15 cellular contexts compared by ENCODE assay signal in genomic region chrX:103565752-103566151, GRCh38. TPM values are rescaled to one million over a fixed set of nuclear protein-coding genes. Genes with fewer than 3 reads are reported as not detected.
DNase-seq lines count a peak whose midpoint lies in the region; ATAC-seq, FAIRE-seq and TF ChIP-seq lines count a peak whose summit lies in the region.
"Had no signal": no experiment of that assay in that cellular context is flagged by ENCODE, and none has a peak within 500 bp of the region (broad histone marks: within the 10 kb centered on the region; RNA-seq: fewer than 3 reads in every experiment).

No MANE protein-coding gene starts in this region.

- H3K4me3 Mint-ChIP-seq in T-helper 2 cell treated with Interferon-gamma antibody and Interleukin-4, amounts not matched to agents 5 μg/mL and 100 μg/mL, for 36 hours: no peak overlapping the region
- H3K4me3 Mint-ChIP-seq: naive thymus-derived CD4-positive, alpha-beta T cell had no signal

- no peaks in the 10 kb centered on the region for H3K9me3 Mint-ChIP-seq in T-helper 2 cell treated with Interferon-gamma antibody and Interleukin-4, amounts not matched to agents 5 μg/mL and 100 μg/mL, for 36 hours
- H3K9me3 Mint-ChIP-seq: naive thymus-derived CD4-positive, alpha-beta T cell had no signal

- peak; percentile 46 for ATAC-seq in HG03520 (IDR thresholded peaks at IDR 0.05; ENCODE audit: unreplicated experiment)
- ATAC-seq: K562; naive thymus-derived CD4-positive, alpha-beta T cell; sciatic nerve had no signal

- H3K27ac Mint-ChIP-seq in T-helper 2 cell treated with Interferon-gamma antibody and Interleukin-4, amounts not matched to agents 5 μg/mL and 100 μg/mL, for 36 hours: no peak overlapping the region
- H3K27ac Mint-ChIP-seq: naive thymus-derived CD4-positive, alpha-beta T cell had no signal

- TF ChIP-seq CTCF in bronchial epithelial cell (IDR thresholded peaks at IDR 0.05; ENCODE audit: insufficient read depth, low read length, severe bottlenecking): no peak

- H3K4me1 Mint-ChIP-seq in T-helper 2 cell treated with Interferon-gamma antibody and Interleukin-4, amounts not matched to agents 5 μg/mL and 100 μg/mL, for 36 hours (ENCODE audit: low read depth): no peaks in the 10 kb centered on the region
- H3K4me1 Mint-ChIP-seq: naive thymus-derived CD4-positive, alpha-beta T cell had no signal

- no peaks in the 10 kb centered on the region for H3K36me3 ChIP-seq in bronchial epithelial cell (ENCODE audit: control insufficient read depth, insufficient read depth, low read length)

- DNase-seq in NOMO-1 treated with DMSO at 0.1 percent for 48 hours (lab: John Stamatoyannopoulos, UW; ENCODE audit: unreplicated experiment): peak; percentile 10
- no peak for DNase-seq in NOMO-1 treated with dmso at 0.1 percent for 144 hours (lab: John Stamatoyannopoulos, UW; ENCODE audit: unreplicated experiment)
- DNase-seq in bronchial epithelial cell (ENCODE audit: low read depth): peak; percentile 49
- DNase-seq in renal cortical epithelial cell (ENCODE audit: low read depth): peak; percentile 33
- DNase-seq in DMS 273 (lab: John Stamatoyannopoulos, UW; ENCODE audit: unreplicated experiment): no peak
- DNase-seq in NCI-H146 (lab: John Stamatoyannopoulos, UW): no peak
- no peak for DNase-seq in T-helper 2 cell treated with Interferon-gamma antibody and Interleukin-4, amounts not matched to agents 5 μg/mL and 100 μg/mL, for 36 hours (ENCODE audit: low spot score)
- DNase-seq: 8988T; activated CD8-positive, alpha-beta memory T cell treated with anti-CD3 and anti-CD28 coated beads, Interleukin-2, amount 50 U/mL, for 48 hours; aorta; DMS53; naive thymus-derived CD4-positive, alpha-beta T cell had no signal

- H3K36me3 Mint-ChIP-seq in T-helper 2 cell treated with Interferon-gamma antibody and Interleukin-4, amounts not matched to agents 5 μg/mL and 100 μg/mL, for 36 hours (ENCODE audit: low read depth): no peaks in the 10 kb centered on the region
- H3K36me3 Mint-ChIP-seq: naive thymus-derived CD4-positive, alpha-beta T cell had no signal

- no peaks in the 10 kb centered on the region for H3K27me3 ChIP-seq in bronchial epithelial cell (ENCODE audit: control insufficient read depth, insufficient read depth, low read length)

- peaks cover 8% of the 10 kb centered on the region for H3K27me3 Mint-ChIP-seq in T-helper 2 cell treated with Interferon-gamma antibody and Interleukin-4, amounts not matched to agents 5 μg/mL and 100 μg/mL, for 36 hours (ENCODE audit: low read depth)

- H3K4me3 ChIP-seq in bronchial epithelial cell (ENCODE audit: low read depth, low read length): no peak overlapping the region
- H3K4me3 ChIP-seq: K562 had no signal

- FAIRE-seq in bronchial epithelial cell (lab: Jason Lieb, UNC): no peak
- FAIRE-seq: K562 had no signal

RNA-seq across cellular contexts. Expression of gene TCEAL4, which starts 19.6 kb away (rescaled TPM):
- 23.4 and 43.9 TPM in 2 replicates for total RNA-seq in bronchial epithelial cell
- total RNA-seq in renal cortical epithelial cell: 30.2 and 66.4 TPM in 2 replicates

RNA-seq across cellular contexts. Expression of gene TCEAL3, which starts 42.0 kb away (rescaled TPM):
- total RNA-seq in bronchial epithelial cell (3.7 and 8.4 TPM in 2 replicates), renal cortical epithelial cell (5.4 and 10.4 TPM in 2 replicates)
- total RNA-seq: K562 had no signal

RNA-seq across cellular contexts. Expression of gene RAB40A, which starts 46.5 kb away (rescaled TPM):
- under 0.01 and 0.13 TPM in 2 replicates for total RNA-seq in bronchial epithelial cell
- 0.25 TPM in 1 of 2 replicates, not detected in the other for total RNA-seq in renal cortical epithelial cell

Comparison
In these comparisons a context has a peak if more than half of its experiments do, and no peak if none do; other contexts are left out.
1. DNase-seq: peak in NOMO-1 treated with DMSO at 0.1 percent for 48 hours (single experiment), bronchial epithelial cell (single experiment) and renal cortical epithelial cell (single experiment); none in NOMO-1 treated with dmso at 0.1 percent for 144 hours (single experiment), DMS 273 (single experiment), NCI-H146 (single experiment) and T-helper 2 cell treated with Interferon-gamma antibody and Interleukin-4, amounts not matched to agents 5 μg/mL and 100 μg/mL, for 36 hours (single experiment).